32 cellular contexts compared by ENCODE assay signal in the genomic region with DNA sequence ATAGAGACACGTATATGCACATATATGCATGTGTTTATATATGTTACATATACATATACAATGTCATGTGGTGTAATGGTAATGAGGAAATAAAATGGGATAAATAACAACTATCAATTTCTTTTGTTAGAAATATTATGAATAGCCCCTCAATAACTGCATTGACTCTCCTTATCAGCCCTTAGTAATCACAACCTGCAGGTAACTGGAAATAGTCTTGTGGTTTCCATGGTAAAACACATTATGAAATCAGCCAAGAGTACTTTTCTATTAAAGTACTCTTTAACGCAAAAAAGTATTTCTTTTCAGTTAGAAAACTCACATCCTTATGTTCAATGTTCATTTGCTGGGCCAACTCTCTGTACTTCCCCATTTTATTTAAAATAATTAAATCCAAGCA.
"Had no signal": no experiment of that assay in that cellular context is flagged by ENCODE, and none has a peak within 500 bp of the region (broad histone marks: within the 10 kb centered on the region; RNA-seq: fewer than 3 reads in every experiment).

No MANE protein-coding gene starts in this region.

- H3K9me3 ChIP-seq: SJCRH30 had no signal

- H3K36me3 ChIP-seq: SJCRH30 had no signal

- H3K4me2 ChIP-seq: PC-9 had no signal

- DNase-seq: Kasumi-1, KG1, MM.1S, MV-4-11, NCI-H1092, NCI-H1105, NCI-H1417 treated with DMSO at 0.1 percent for 48 hours, NCI-H1436 treated with DMSO at 0.1 percent for 48 hours, NCI-H1694 treated with DMSO at 0.1 percent for 48 hours, NCI-H1930, NCI-H2029 treated with DMSO at 0.1 percent for 48 hours, NCI-H2081 treated with DMSO at 0.1 percent for 48 hours, NCI-H2107, NCI-H2171, NCI-H446 treated with DMSO at 0.1 percent for 48 hours, NCI-H510A, NCI-H524, NCI-H526, NCI-H69, NCI-H748 treated with DMSO at 0.1 percent for 48 hours, NCI-H82, PC-9, SHP77, SIG-M5, SJCRH30, SW 1271 had no signal

- FAIRE-seq: RCC 7860 had no signal

- H3K4me1 ChIP-seq: SJCRH30 had no signal

- H3K27me3 ChIP-seq: SJCRH30 had no signal

- ATAC-seq: Panc1, Right ventricle myocardium inferior, SK-N-SH treated with all-trans-retinoic acid at 6 μM for 48 hours had no signal

- H3K4me3 ChIP-seq: PC-9, SJCRH30, SK-N-MC had no signal

- H3K27ac ChIP-seq: PC-9, RWPE1, SJCRH30, SK-N-MC had no signal
